9 cellular contexts compared by ENCODE assay signal in the genomic region with DNA sequence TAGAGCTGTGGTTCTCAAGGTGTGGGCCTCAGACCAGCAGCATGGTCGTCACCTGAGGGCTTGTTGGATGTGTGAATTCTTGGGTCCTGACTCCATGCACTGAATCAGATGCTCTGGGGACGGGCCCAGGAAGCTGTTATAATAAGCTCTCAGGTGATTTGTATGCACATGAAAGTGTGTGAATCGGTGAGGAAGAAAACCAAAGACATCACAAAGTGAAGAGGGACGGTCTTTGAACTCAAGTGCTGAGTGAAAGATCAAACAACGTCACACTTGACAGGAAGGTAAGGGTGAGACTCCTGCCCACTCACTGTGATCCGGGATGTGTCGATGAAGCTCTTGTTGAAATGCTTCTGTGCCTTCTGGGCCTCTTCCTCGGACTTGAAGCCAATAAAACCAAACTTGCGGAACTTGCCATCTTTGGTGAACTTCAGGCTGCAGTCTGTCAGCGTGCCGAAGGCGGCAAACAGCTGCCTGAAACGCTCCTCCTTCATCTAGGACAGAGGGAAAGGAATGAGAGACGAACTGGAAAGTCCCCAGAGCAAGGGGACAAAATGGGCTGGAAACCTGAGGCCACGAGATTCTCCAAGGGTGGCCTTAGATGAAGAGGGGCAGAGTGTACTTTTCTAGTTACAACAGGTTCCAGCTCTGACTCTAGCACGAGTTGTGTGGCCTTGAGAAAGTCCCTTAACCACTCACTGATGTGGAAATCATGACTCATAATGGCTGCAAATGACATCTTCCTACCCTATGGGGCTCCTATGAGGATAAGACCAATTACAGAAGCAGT. TPM values are rescaled to one million over a fixed set of nuclear protein-coding genes. Genes with fewer than 3 reads are reported as not detected.
DNase-seq lines count a peak whose midpoint lies in the region; ATAC-seq and TF ChIP-seq lines count a peak whose summit lies in the region.
"Had no signal": no experiment of that assay in that cellular context is flagged by ENCODE, and none has a peak within 500 bp of the region (broad histone marks: within the 10 kb centered on the region; RNA-seq: fewer than 3 reads in every experiment).

No MANE protein-coding gene starts in this region.

- no peaks in the 10 kb centered on the region for H3K27me3 ChIP-seq in breast epithelium

- ATAC-seq in GM21576 (IDR thresholded peaks at IDR 0.05; ENCODE audit: unreplicated experiment), result no peak

- no peaks in the 10 kb centered on the region for H3K9me3 Mint-ChIP-seq in MCF 10A (ENCODE audit: unreplicated experiment)
- H3K9me3 Mint-ChIP-seq in stimulated activated naive CD8-positive, alpha-beta T cell treated with anti-CD3 and anti-CD28 coated beads, Interleukin-15, Interleukin-2, amounts not matched to agents 100 ng/mL and 50 ng/mL, for 24 hours, result no peaks in the 10 kb centered on the region

- intact Hi-C loops in MCF 10A (cut with micrococcal nuclease) (no loop called here), breast epithelium (cut with DNase I; ENCODE audit: low total_unique reads) (no loop called here)

- peaks cover 24% of the 10 kb centered on the region for H3K36me3 ChIP-seq in breast epithelium

- H3K4me3 ChIP-seq in breast epithelium, result no peak overlapping the region
- H3K4me3 ChIP-seq in epithelial cell of esophagus (ENCODE audit: low read length), result no peak overlapping the region

- TF ChIP-seq CTCF in MCF 10A (IDR thresholded peaks at IDR 0.05; ENCODE audit: unreplicated experiment) (no peak), breast epithelium (IDR thresholded peaks at IDR 0.05) (no peak), epithelial cell of esophagus (IDR thresholded peaks at IDR 0.05; ENCODE audit: insufficient read depth, low read depth, low read length, missing control alignments) (no peak)

- H3K27ac Mint-ChIP-seq in MCF 10A (ENCODE audit: low read depth, unreplicated experiment), result no peak overlapping the region
- peak overlapping the region; percentile 98 for H3K27ac Mint-ChIP-seq in stimulated activated naive CD8-positive, alpha-beta T cell treated with anti-CD3 and anti-CD28 coated beads, Interleukin-15, Interleukin-2, amounts not matched to agents 100 ng/mL and 50 ng/mL, for 24 hours

- POLR2A ChIA-PET in MCF 10A (lab: Yijun Ruan, JAX), result no interaction called here

- H3K27me3 Mint-ChIP-seq in MCF 10A (ENCODE audit: insufficient read depth, unreplicated experiment), result no peaks in the 10 kb centered on the region
- H3K27me3 Mint-ChIP-seq in stimulated activated naive CD8-positive, alpha-beta T cell treated with anti-CD3 and anti-CD28 coated beads, Interleukin-15, Interleukin-2, amounts not matched to agents 100 ng/mL and 50 ng/mL, for 24 hours, result no peaks in the 10 kb centered on the region

- no peak for TF ChIP-seq POLR2A in breast epithelium (IDR thresholded peaks at IDR 0.05)

- H3K4me3 Mint-ChIP-seq in MCF 10A (ENCODE audit: unreplicated experiment), result no peak overlapping the region
- peak overlapping the region; percentile 67 for H3K4me3 Mint-ChIP-seq in stimulated activated naive CD8-positive, alpha-beta T cell treated with anti-CD3 and anti-CD28 coated beads, Interleukin-15, Interleukin-2, amounts not matched to agents 100 ng/mL and 50 ng/mL, for 24 hours

- peaks cover 27% of the 10 kb centered on the region for H3K4me1 Mint-ChIP-seq in MCF 10A (ENCODE audit: insufficient read depth, unreplicated experiment)
- H3K4me1 Mint-ChIP-seq in stimulated activated naive CD8-positive, alpha-beta T cell treated with anti-CD3 and anti-CD28 coated beads, Interleukin-15, Interleukin-2, amounts not matched to agents 100 ng/mL and 50 ng/mL, for 24 hours (ENCODE audit: low read depth), result peaks cover 54% of the 10 kb centered on the region

- peaks cover 29% of the 10 kb centered on the region for H3K36me3 Mint-ChIP-seq in MCF 10A (ENCODE audit: insufficient read depth, unreplicated experiment)
- peaks cover 60% of the 10 kb centered on the region for H3K36me3 Mint-ChIP-seq in stimulated activated naive CD8-positive, alpha-beta T cell treated with anti-CD3 and anti-CD28 coated beads, Interleukin-15, Interleukin-2, amounts not matched to agents 100 ng/mL and 50 ng/mL, for 24 hours (ENCODE audit: low read depth)

- CTCF ChIA-PET in MCF 10A (lab: Yijun Ruan, JAX), result no interaction called here

- peak; percentile 36 for DNase-seq in MCF 10A (ENCODE audit: unreplicated experiment)
- DNase-seq in breast epithelium (ENCODE audit: low spot score in 2 of 2), result no peak
- DNase-seq in RKO (ENCODE audit: low spot score), result peak; percentile 68
- DNase-seq in epithelial cell of esophagus (ENCODE audit: low read depth), result peak; percentile 80
- no peak for DNase-seq in nucleus accumbens (lab: John Stamatoyannopoulos, UW)
- no peak for DNase-seq in SW480 (ENCODE audit: low spot score)

- H3K9me3 ChIP-seq in breast epithelium, result no peaks in the 10 kb centered on the region

- H3K4me1 ChIP-seq in breast epithelium, result no peaks in the 10 kb centered on the region

- H3K27ac ChIP-seq in breast epithelium, result no peak overlapping the region
- H3K27ac ChIP-seq: C4-2B had no signal

- no TSS peak for BruUV-seq in MCF 10A (replicated peaks; lab: Mats Ljungman, UMichigan)

RNA-seq across cellular contexts. Expression of a gene that starts 4.0 kb away (rescaled TPM):
- total RNA-seq in MCF 10A (2022) (22.0 and 29.2 TPM in 2 replicates), breast epithelium (10 to 100 TPM; 28.8 to 43.3 (median 42.6) TPM)

Comparison
In these comparisons a context has a peak if more than half of its experiments do, and no peak if none do; other contexts are left out.
1. DNase-seq: peak in MCF 10A (single experiment), RKO (single experiment) and epithelial cell of esophagus (single experiment); none in breast epithelium (0 of 2), nucleus accumbens (0 of 56) and SW480 (single experiment).